Comparison of ENCODE assay signal across 25 cellular contexts in the genomic region with DNA sequence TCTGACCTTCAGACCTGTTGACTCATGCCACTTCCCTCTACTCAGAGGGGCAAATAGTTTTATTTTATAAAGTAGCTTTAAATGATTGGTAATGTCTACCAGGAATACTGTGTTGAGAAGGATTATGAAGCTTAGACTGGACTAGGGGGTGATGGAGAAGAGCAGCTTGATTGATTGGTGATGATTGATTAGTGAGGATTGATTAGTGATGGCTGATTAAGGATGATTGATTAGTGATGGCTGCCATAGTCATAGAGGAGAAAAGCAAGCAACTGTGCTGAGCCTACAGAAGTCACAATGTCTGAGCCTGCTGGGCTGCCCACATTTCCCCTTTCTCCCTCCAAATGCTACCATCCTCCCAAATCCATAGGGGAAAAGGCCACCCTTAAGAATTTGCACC.
DNase-seq lines count a peak whose midpoint lies in the region; ATAC-seq, FAIRE-seq and TF ChIP-seq lines count a peak whose summit lies in the region.
"Had no signal": no experiment of that assay in that cellular context is flagged by ENCODE, and none has a peak within 500 bp of the region (broad histone marks: within the 10 kb centered on the region; RNA-seq: fewer than 3 reads in every experiment).

No MANE protein-coding gene starts in this region.

- TF ChIP-seq CTCF in HEK293 (tag by site-specific recombination; IDR thresholded peaks at IDR 0.05) (no peak), GM12878 (IDR thresholded peaks at IDR 0.05 in 2 of 3, conservative IDR thresholded peaks at IDR 0.05 in 1 of 3; ENCODE audit: control insufficient read depth in 2 of 3, extremely low read depth in 1 of 3, insufficient read depth in 1 of 3, low read depth in 3 of 3, low read length in 3 of 3) (no peak), neural progenitor cell (IDR thresholded peaks at IDR 0.05) (no peak)

- TF ChIP-seq EP300 in GM12878 (IDR thresholded peaks at IDR 0.05; ENCODE audit: borderline replicate concordance in 1 of 2, control insufficient read depth in 1 of 2, low read depth in 2 of 2, low read length in 2 of 2): no peak

- SMC1A ChIA-PET in GM12878 (lab: Charles Lee; ENCODE audit: uncharacterized antibody, unreplicated experiment): no interaction called here

- POLR2A ChIA-PET in HEK293 (lab: Yijun Ruan, JAX) (no interaction called here), GM12878 (lab: Charles Lee) (no interaction called here)

- ATAC-seq in GM12878: no peak
- ATAC-seq in activated T-cell treated with anti-CD3 and anti-CD28 coated beads, Interleukin-2, amount 50 U/mL, for 72 hours (replicated peaks in 1 of 2): no peak
- ATAC-seq: A549, HCT116 had no signal

- H3K4me1 Mint-ChIP-seq in neural progenitor cell: peaks cover 51% of the 10 kb centered on the region
- H3K4me1 Mint-ChIP-seq in activated T-cell treated with anti-CD3 and anti-CD28 coated beads, Interleukin-2, amount 50 U/mL, for 72 hours (ENCODE audit: low read depth): no peaks in the 10 kb centered on the region
- H3K4me1 Mint-ChIP-seq: CD14-positive monocyte; CD8-positive, alpha-beta memory T cell had no signal

- H3K27me3 ChIP-seq in GM12878 (replicated peaks in 1 of 2; ENCODE audit: control insufficient read depth in 2 of 2, insufficient read depth in 2 of 2, low read length in 1 of 2) (no peaks in the 10 kb centered on the region), neural progenitor cell (no peaks in the 10 kb centered on the region)
- H3K27me3 ChIP-seq: BE2C; BLaER1 treated with 17β-estradiol and CSF1 and Interleukin-3, amounts not matched to agents 10 nM and 100 nM had no signal

- DNase-seq in GM12878 (ENCODE audit: low read depth, low spot score): no peak
- no peak for DNase-seq in neural progenitor cell (ENCODE audit: low spot score)
- no peak for DNase-seq in activated T-cell treated with anti-CD3 and anti-CD28 coated beads, Interleukin-2, amount 50 U/mL, for 72 hours
- no peak for DNase-seq in HK-2 (ENCODE audit: unreplicated experiment)
- no peak for DNase-seq in NCI-H526 treated with DMSO at 0.1 percent for 48 hours (lab: John Stamatoyannopoulos, UW)
- DNase-seq: 8988T; ACHN; AML-193; BE2C; CD4-positive, alpha-beta T cell; CD8-positive, alpha-beta memory T cell; DMS 273 treated with DMSO at 0.1 percent for 48 hours; DMS79; EL; GDM1; GOT3; H7 had no signal

- peak overlapping the region; percentile 1 for H3K4me3 Mint-ChIP-seq in neural progenitor cell
- H3K4me3 Mint-ChIP-seq in activated T-cell treated with anti-CD3 and anti-CD28 coated beads, Interleukin-2, amount 50 U/mL, for 72 hours: no peak overlapping the region
- H3K4me3 Mint-ChIP-seq: CD14-positive monocyte; CD4-positive, alpha-beta T cell; CD8-positive, alpha-beta memory T cell had no signal

- H2AFZ ChIP-seq in GM12878 (ENCODE audit: control insufficient read depth, low read depth, low read length): no peak overlapping the region
- no peak overlapping the region for H2AFZ ChIP-seq in neural progenitor cell (replicated peaks)

- H3K27ac ChIP-seq in HEK293 (ENCODE audit: extremely low read depth, low read depth, low read length) (no peak overlapping the region), GM12878 (ENCODE audit: control insufficient read depth, insufficient read depth) (no peak overlapping the region), neural progenitor cell (peak overlapping the region; percentile 98)
- H3K27ac ChIP-seq: A549; BLaER1 treated with 17β-estradiol and CSF1 and Interleukin-3, amounts not matched to agents 10 nM and 100 nM had no signal

- peaks cover 2% of the 10 kb centered on the region for H3K9me3 Mint-ChIP-seq in neural progenitor cell
- peaks cover 2 to 6% of the 10 kb centered on the region in 2 donors for H3K9me3 Mint-ChIP-seq in activated T-cell treated with anti-CD3 and anti-CD28 coated beads, Interleukin-2, amount 50 U/mL, for 72 hours
- H3K9me3 Mint-ChIP-seq: CD4-positive, alpha-beta T cell had no signal

- no peak for TF ChIP-seq POLR2A in GM12878 (IDR thresholded peaks at IDR 0.05; ENCODE audit: low read depth, low read length)

- peaks cover 47% of the 10 kb centered on the region for H3F3A ChIP-seq in neural progenitor cell (ENCODE audit: low read depth)

- H4K20me1 ChIP-seq in GM12878 (ENCODE audit: control insufficient read depth, insufficient read depth) (no peaks in the 10 kb centered on the region), neural progenitor cell (ENCODE audit: low read depth) (no peaks in the 10 kb centered on the region)
- H4K20me1 ChIP-seq: BLaER1 treated with 17β-estradiol and CSF1 and Interleukin-3, amounts not matched to agents 10 nM and 100 nM had no signal

- H3K4me1 ChIP-seq in HEK293 (ENCODE audit: control insufficient read depth, insufficient read depth, low read length) (no peaks in the 10 kb centered on the region), GM12878 (ENCODE audit: control insufficient read depth, insufficient read depth, low read length) (no peaks in the 10 kb centered on the region), neural progenitor cell (peaks cover 64% of the 10 kb centered on the region)
- H3K4me1 ChIP-seq: A549; BE2C; BLaER1 treated with 17β-estradiol and CSF1 and Interleukin-3, amounts not matched to agents 10 nM and 100 nM had no signal

- FAIRE-seq in GM12878 (lab: Jason Lieb, UNC): no peak
- FAIRE-seq: A549, D721Med, GM12891, GM18507 had no signal

- H3K36me3 ChIP-seq in HEK293 (ENCODE audit: control insufficient read depth in 2 of 2, insufficient read depth in 1 of 2, low read length in 2 of 2): no peaks in the 10 kb centered on the region
- H3K36me3 ChIP-seq in GM12878 (ENCODE audit: control insufficient read depth in 2 of 2, insufficient read depth in 2 of 2, low read length in 1 of 2): no peaks in the 10 kb centered on the region
- H3K36me3 ChIP-seq in neural progenitor cell: no peaks in the 10 kb centered on the region
- H3K36me3 ChIP-seq: BE2C; BLaER1 treated with 17β-estradiol and CSF1 and Interleukin-3, amounts not matched to agents 10 nM and 100 nM had no signal

- in situ Hi-C loops in GM12878 (cut with MboI): no loop called here

- no peaks in the 10 kb centered on the region for H3K36me3 Mint-ChIP-seq in neural progenitor cell
- H3K36me3 Mint-ChIP-seq in activated T-cell treated with anti-CD3 and anti-CD28 coated beads, Interleukin-2, amount 50 U/mL, for 72 hours (ENCODE audit: insufficient read depth in 2 of 2): no peaks in the 10 kb centered on the region
- H3K36me3 Mint-ChIP-seq: CD14-positive monocyte; CD8-positive, alpha-beta memory T cell had no signal

- H3K79me2 ChIP-seq in GM12878 (ENCODE audit: control insufficient read depth, insufficient read depth, low read length) (no peaks in the 10 kb centered on the region), neural progenitor cell (ENCODE audit: low read depth) (no peaks in the 10 kb centered on the region)

- no peak overlapping the region for H3K9ac ChIP-seq in GM12878 (ENCODE audit: control insufficient read depth, insufficient read depth, low read length)
- no peak overlapping the region for H3K9ac ChIP-seq in neural progenitor cell
- H3K9ac ChIP-seq: BLaER1 treated with 17β-estradiol and CSF1 and Interleukin-3, amounts not matched to agents 10 nM and 100 nM had no signal

- H3K9me3 ChIP-seq in HEK293 (ENCODE audit: control insufficient read depth, insufficient read depth, low read depth, low read length) (no peaks in the 10 kb centered on the region), GM12878 (replicated peaks; ENCODE audit: control insufficient read depth, insufficient read depth, low read length) (no peaks in the 10 kb centered on the region), neural progenitor cell (ENCODE audit: low read depth) (no peaks in the 10 kb centered on the region)
- H3K9me3 ChIP-seq: A549; BE2C; BLaER1 treated with 17β-estradiol and CSF1 and Interleukin-3, amounts not matched to agents 10 nM and 100 nM had no signal

- H3K4me3 ChIP-seq in HEK293 (ENCODE audit: low read depth, low read length): no peak overlapping the region
- H3K4me3 ChIP-seq in GM12878: no peak overlapping the region
- H3K4me3 ChIP-seq in neural progenitor cell: no peak overlapping the region
- H3K4me3 ChIP-seq: A549; BLaER1 treated with 17β-estradiol and CSF1 and Interleukin-3, amounts not matched to agents 10 nM and 100 nM had no signal

- H3K4me2 ChIP-seq in GM12878 (ENCODE audit: control insufficient read depth, insufficient read depth) (no peak overlapping the region), neural progenitor cell (no peak overlapping the region)
- H3K4me2 ChIP-seq: A549; BLaER1 treated with 17β-estradiol and CSF1 and Interleukin-3, amounts not matched to agents 10 nM and 100 nM had no signal

- CTCF ChIA-PET in HEK293 (lab: Yijun Ruan, JAX): no interaction called here
- CTCF ChIA-PET in GM12878 (lab: Yijun Ruan, JAX): no interaction called here

- peaks cover 25% of the 10 kb centered on the region for H3K27me3 Mint-ChIP-seq in neural progenitor cell (ENCODE audit: insufficient read depth, low read depth)
- no peaks in the 10 kb centered on the region for H3K27me3 Mint-ChIP-seq in activated T-cell treated with anti-CD3 and anti-CD28 coated beads, Interleukin-2, amount 50 U/mL, for 72 hours (ENCODE audit: low read depth)
- H3K27me3 Mint-ChIP-seq: CD4-positive, alpha-beta T cell; CD8-positive, alpha-beta memory T cell had no signal

- BruUV-seq in GM12878 (replicated peaks; lab: Mats Ljungman, UMichigan): no TSS peak

- intact Hi-C loops in GM12878 (cut with micrococcal nuclease; ENCODE audit: unreplicated experiment): no loop called here

- RAD21 ChIA-PET in GM12878 (lab: Charles Lee; ENCODE audit: unreplicated experiment): no interaction called here

- no peak overlapping the region for H3K27ac Mint-ChIP-seq in neural progenitor cell
- H3K27ac Mint-ChIP-seq in activated T-cell treated with anti-CD3 and anti-CD28 coated beads, Interleukin-2, amount 50 U/mL, for 72 hours: no peak overlapping the region
- H3K27ac Mint-ChIP-seq: CD14-positive monocyte; CD4-positive, alpha-beta T cell; CD8-positive, alpha-beta memory T cell had no signal

- TF ChIP-seq RAD21 in GM12878 (IDR thresholded peaks at IDR 0.05; ENCODE audit: insufficient read depth, low read depth, low read length): no peak

TF ChIP-seq in HEK293, 187 proteins besides CTCF, POLR2A, EP300 and RAD21:
- TF ChIP-seq ZBTB17 (tag by site-specific recombination; IDR thresholded peaks at IDR 0.05) (peak; percentile 89), ZNF792 (tag by site-specific recombination; IDR thresholded peaks at IDR 0.05) (no peak)

TF ChIP-seq in GM12878, 131 proteins besides CTCF, POLR2A, EP300 and RAD21 (continues in another document):
- TF ChIP-seq TCF7 (IDR thresholded peaks at IDR 0.05; ENCODE audit: borderline replicate concordance): no peak
- TF ChIP-seq MTA2 (IDR thresholded peaks at IDR 0.05; ENCODE audit: low read depth): no peak
